ENCODE assay signal across 1 cellular context in the genomic region with DNA sequence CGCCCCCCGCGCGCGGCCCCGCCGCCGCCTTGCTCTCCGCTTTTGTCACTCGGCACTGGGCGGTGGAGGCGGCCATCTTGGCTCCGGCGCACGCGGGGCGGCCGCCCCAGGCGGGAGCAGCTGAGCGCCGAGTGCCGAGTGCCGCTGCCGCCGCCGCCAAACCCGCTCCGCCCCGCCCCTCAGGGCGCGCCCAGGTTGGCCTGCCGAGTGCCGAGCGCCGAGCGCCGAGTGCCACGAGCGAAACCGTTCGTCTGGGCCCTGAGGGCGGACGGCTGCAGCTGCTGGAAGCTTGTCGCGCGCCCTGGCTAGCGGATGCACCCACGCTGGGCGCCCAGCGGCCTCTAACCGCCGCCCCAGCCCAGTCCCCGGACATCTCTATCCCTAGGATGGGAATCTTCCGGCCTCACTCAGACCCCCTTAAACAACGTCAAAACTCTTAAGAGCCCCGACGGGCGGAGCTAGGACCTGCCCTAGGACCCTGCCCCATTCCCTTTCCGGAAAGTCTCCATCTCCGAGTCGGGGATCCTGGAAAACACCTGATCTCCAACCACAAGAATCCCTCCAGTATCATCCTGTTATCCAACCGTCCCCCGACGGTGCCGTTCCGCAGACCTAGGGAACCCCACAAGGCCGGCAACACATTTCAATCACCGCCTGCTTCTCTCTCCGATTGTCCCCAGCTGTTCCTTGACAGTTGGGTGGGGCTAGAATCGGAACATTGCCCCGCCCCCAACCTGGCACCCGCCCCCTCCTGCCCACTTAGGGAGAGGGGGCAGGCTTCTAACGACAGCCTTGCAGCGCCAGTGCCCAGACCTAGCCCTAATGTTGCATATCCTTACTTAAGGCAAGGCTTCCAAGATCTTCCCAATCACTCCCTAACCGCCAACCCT.
TF ChIP-seq lines count a peak whose summit lies in the region.

No MANE protein-coding gene starts in this region.

TF ChIP-seq in HepG2, 621 proteins besides CTCF, POLR2A, EP300 and RAD21 (continued from another document and continues in another):
- TF ChIP-seq, protein P1, sequence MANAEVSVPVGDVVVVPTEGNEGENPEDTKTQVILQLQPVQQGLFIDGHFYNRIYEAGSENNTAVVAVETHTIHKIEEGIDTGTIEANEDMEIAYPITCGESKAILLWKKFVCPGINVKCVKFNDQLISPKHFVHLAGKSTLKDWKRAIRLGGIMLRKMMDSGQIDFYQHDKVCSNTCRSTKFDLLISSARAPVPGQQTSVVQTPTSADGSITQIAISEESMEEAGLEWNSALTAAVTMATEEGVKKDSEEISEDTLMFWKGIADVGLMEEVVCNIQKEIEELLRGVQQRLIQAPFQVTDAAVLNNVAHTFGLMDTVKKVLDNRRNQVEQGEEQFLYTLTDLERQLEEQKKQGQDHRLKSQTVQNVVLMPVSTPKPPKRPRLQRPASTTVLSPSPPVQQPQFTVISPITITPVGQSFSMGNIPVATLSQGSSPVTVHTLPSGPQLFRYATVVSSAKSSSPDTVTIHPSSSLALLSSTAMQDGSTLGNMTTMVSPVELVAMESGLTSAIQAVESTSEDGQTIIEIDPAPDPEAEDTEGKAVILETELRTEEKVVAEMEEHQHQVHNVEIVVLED (CRISPR knock-in tag; IDR thresholded peaks at IDR 0.05; ENCODE audit: borderline replicate concordance), result peak; percentile 64; the same call in 1 of the 2 replicates
- TF ChIP-seq SRY (CRISPR knock-in tag; IDR thresholded peaks at IDR 0.05) (0 out of 2 replicates have a peak, but pooled peaks have one; percentile 66), CBFB (CRISPR knock-in tag; IDR thresholded peaks at IDR 0.05) (peak; percentile 33; the same call in 1 of the 2 replicates), ZNF772 (CRISPR knock-in tag; IDR thresholded peaks at IDR 0.05) (peak; percentile 17; the same call in 1 of the 2 replicates), ATAD3A (CRISPR knock-in tag; IDR thresholded peaks at IDR 0.05) (0 out of 2 replicates have a peak, but pooled peaks have one; percentile 41), SAFB2 (CRISPR knock-in tag; IDR thresholded peaks at IDR 0.05; ENCODE audit: borderline replicate concordance, low read depth) (peak; percentile 30; the same call in 1 of the 2 replicates), RBFOX2 (IDR thresholded peaks at IDR 0.05; ENCODE audit: low read depth, low read length) (peak; percentile 79), YEATS4 (CRISPR knock-in tag; IDR thresholded peaks at IDR 0.05; ENCODE audit: borderline replicate concordance) (peak; percentile 87), NFKB2 (CRISPR knock-in tag; IDR thresholded peaks at IDR 0.05; ENCODE audit: borderline replicate concordance) (peak; percentile 54; the same call in 1 of the 2 replicates), ASH2L (IDR thresholded peaks at IDR 0.05; ENCODE audit: insufficient read length, low read depth, low read length) (peak; percentile 60), ESRRA (CRISPR knock-in tag; IDR thresholded peaks at IDR 0.05; ENCODE audit: low read depth) (0 out of 2 replicates have a peak, but pooled peaks have one; percentile 43), SOX5 (CRISPR knock-in tag; IDR thresholded peaks at IDR 0.05; ENCODE audit: borderline replicate concordance) (0 out of 2 replicates have a peak, but pooled peaks have one; percentile 20), SMARCC2 (IDR thresholded peaks at IDR 0.05) (no peak), HOXD1 (CRISPR knock-in tag; IDR thresholded peaks at IDR 0.05) (0 out of 2 replicates have a peak, but pooled peaks have one; percentile 5), CBX5 (CRISPR knock-in tag; IDR thresholded peaks at IDR 0.05; ENCODE audit: borderline replicate concordance) (0 out of 2 replicates have a peak, but pooled peaks have one; percentile 52), TARDBP (CRISPR knock-in tag; IDR thresholded peaks at IDR 0.05) (peak; percentile 50; the same call in 1 of the 2 replicates), MXD4 (CRISPR knock-in tag; IDR thresholded peaks at IDR 0.05) (peak; percentile 69; the same call in 1 of the 2 replicates), CHCHD3 (CRISPR knock-in tag; IDR thresholded peaks at IDR 0.05) (no peak), ZIK1 (CRISPR knock-in tag; IDR thresholded peaks at IDR 0.05; ENCODE audit: borderline replicate concordance, low read depth) (peak; percentile 75; the same call in 1 of the 2 replicates), PHF20 (CRISPR knock-in tag; IDR thresholded peaks at IDR 0.05) (peak; percentile 62; the same call in 1 of the 2 replicates), SP1 (IDR thresholded peaks at IDR 0.05) (no peak), SP1 (CRISPR knock-in tag; IDR thresholded peaks at IDR 0.05) (peak; percentile 90), ARNTL (CRISPR knock-in tag; IDR thresholded peaks at IDR 0.05) (no peak), HOXA3 (CRISPR knock-in tag; IDR thresholded peaks at IDR 0.05) (peak; percentile 93), SP2 (CRISPR knock-in tag; IDR thresholded peaks at IDR 0.05) (peak; percentile 52), KLF6 (CRISPR knock-in tag; IDR thresholded peaks at IDR 0.05) (0 out of 2 replicates have a peak, but pooled peaks have one; percentile 27), ZNF619 (CRISPR knock-in tag; IDR thresholded peaks at IDR 0.05) (0 out of 2 replicates have a peak, but pooled peaks have one; percentile 25), THYN1 (CRISPR knock-in tag; IDR thresholded peaks at IDR 0.05; ENCODE audit: borderline replicate concordance, low read depth) (no peak), ZNF556 (CRISPR knock-in tag; IDR thresholded peaks at IDR 0.05; ENCODE audit: borderline replicate concordance) (peak; percentile 84; the same call in 1 of the 2 replicates)
- TF ChIP-seq, protein P2, sequence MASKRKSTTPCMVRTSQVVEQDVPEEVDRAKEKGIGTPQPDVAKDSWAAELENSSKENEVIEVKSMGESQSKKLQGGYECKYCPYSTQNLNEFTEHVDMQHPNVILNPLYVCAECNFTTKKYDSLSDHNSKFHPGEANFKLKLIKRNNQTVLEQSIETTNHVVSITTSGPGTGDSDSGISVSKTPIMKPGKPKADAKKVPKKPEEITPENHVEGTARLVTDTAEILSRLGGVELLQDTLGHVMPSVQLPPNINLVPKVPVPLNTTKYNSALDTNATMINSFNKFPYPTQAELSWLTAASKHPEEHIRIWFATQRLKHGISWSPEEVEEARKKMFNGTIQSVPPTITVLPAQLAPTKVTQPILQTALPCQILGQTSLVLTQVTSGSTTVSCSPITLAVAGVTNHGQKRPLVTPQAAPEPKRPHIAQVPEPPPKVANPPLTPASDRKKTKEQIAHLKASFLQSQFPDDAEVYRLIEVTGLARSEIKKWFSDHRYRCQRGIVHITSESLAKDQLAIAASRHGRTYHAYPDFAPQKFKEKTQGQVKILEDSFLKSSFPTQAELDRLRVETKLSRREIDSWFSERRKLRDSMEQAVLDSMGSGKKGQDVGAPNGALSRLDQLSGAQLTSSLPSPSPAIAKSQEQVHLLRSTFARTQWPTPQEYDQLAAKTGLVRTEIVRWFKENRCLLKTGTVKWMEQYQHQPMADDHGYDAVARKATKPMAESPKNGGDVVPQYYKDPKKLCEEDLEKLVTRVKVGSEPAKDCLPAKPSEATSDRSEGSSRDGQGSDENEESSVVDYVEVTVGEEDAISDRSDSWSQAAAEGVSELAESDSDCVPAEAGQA (IDR thresholded peaks at IDR 0.05; ENCODE audit: low read depth), result peak; percentile 78
- TF ChIP-seq, protein P2 (CRISPR knock-in tag; IDR thresholded peaks at IDR 0.05; ENCODE audit: borderline replicate concordance), result no peak
- TF ChIP-seq, protein P3, sequence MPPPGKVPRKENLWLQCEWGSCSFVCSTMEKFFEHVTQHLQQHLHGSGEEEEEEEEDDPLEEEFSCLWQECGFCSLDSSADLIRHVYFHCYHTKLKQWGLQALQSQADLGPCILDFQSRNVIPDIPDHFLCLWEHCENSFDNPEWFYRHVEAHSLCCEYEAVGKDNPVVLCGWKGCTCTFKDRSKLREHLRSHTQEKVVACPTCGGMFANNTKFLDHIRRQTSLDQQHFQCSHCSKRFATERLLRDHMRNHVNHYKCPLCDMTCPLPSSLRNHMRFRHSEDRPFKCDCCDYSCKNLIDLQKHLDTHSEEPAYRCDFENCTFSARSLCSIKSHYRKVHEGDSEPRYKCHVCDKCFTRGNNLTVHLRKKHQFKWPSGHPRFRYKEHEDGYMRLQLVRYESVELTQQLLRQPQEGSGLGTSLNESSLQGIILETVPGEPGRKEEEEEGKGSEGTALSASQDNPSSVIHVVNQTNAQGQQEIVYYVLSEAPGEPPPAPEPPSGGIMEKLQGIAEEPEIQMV (CRISPR knock-in tag; IDR thresholded peaks at IDR 0.05; ENCODE audit: low read depth), result peak; percentile 72; the same call in 1 of the 2 replicates
- TF ChIP-seq, protein P4, sequence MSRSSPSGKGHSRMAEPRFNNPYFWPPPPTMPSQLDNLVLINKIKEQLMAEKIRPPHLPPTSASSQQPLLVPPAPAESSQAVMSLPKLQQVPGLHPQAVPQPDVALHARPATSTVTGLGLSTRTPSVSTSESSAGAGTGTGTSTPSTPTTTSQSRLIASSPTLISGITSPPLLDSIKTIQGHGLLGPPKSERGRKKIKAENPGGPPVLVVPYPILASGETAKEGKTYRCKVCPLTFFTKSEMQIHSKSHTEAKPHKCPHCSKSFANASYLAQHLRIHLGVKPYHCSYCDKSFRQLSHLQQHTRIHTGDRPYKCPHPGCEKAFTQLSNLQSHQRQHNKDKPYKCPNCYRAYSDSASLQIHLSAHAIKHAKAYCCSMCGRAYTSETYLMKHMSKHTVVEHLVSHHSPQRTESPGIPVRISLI (CRISPR knock-in tag; IDR thresholded peaks at IDR 0.05; ENCODE audit: borderline replicate concordance), result no peak; the same call in 1 of the 2 replicates
- TF ChIP-seq, protein P5, sequence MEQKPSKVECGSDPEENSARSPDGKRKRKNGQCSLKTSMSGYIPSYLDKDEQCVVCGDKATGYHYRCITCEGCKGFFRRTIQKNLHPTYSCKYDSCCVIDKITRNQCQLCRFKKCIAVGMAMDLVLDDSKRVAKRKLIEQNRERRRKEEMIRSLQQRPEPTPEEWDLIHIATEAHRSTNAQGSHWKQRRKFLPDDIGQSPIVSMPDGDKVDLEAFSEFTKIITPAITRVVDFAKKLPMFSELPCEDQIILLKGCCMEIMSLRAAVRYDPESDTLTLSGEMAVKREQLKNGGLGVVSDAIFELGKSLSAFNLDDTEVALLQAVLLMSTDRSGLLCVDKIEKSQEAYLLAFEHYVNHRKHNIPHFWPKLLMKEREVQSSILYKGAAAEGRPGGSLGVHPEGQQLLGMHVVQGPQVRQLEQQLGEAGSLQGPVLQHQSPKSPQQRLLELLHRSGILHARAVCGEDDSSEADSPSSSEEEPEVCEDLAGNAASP (CRISPR knock-in tag; IDR thresholded peaks at IDR 0.05; ENCODE audit: borderline replicate concordance), result 0 out of 2 replicates have a peak, but pooled peaks have one; percentile 28
- TF ChIP-seq, protein P6, sequence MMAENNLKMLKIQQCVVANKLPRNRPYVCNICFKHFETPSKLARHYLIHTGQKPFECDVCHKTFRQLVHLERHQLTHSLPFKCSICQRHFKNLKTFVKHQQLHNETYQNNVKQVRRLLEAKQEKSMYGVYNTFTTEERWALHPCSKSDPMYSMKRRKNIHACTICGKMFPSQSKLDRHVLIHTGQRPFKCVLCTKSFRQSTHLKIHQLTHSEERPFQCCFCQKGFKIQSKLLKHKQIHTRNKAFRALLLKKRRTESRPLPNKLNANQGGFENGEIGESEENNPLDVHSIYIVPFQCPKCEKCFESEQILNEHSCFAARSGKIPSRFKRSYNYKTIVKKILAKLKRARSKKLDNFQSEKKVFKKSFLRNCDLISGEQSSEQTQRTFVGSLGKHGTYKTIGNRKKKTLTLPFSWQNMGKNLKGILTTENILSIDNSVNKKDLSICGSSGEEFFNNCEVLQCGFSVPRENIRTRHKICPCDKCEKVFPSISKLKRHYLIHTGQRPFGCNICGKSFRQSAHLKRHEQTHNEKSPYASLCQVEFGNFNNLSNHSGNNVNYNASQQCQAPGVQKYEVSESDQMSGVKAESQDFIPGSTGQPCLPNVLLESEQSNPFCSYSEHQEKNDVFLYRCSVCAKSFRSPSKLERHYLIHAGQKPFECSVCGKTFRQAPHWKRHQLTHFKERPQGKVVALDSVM (CRISPR knock-in tag; IDR thresholded peaks at IDR 0.05), result peak; percentile 50; the same call in 1 of the 2 replicates
- TF ChIP-seq, protein P7, sequence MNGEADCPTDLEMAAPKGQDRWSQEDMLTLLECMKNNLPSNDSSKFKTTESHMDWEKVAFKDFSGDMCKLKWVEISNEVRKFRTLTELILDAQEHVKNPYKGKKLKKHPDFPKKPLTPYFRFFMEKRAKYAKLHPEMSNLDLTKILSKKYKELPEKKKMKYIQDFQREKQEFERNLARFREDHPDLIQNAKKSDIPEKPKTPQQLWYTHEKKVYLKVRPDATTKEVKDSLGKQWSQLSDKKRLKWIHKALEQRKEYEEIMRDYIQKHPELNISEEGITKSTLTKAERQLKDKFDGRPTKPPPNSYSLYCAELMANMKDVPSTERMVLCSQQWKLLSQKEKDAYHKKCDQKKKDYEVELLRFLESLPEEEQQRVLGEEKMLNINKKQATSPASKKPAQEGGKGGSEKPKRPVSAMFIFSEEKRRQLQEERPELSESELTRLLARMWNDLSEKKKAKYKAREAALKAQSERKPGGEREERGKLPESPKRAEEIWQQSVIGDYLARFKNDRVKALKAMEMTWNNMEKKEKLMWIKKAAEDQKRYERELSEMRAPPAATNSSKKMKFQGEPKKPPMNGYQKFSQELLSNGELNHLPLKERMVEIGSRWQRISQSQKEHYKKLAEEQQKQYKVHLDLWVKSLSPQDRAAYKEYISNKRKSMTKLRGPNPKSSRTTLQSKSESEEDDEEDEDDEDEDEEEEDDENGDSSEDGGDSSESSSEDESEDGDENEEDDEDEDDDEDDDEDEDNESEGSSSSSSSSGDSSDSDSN (CRISPR knock-in tag; IDR thresholded peaks at IDR 0.05), result 0 out of 2 replicates have a peak, but pooled peaks have one; percentile 36
- TF ChIP-seq, protein P8, sequence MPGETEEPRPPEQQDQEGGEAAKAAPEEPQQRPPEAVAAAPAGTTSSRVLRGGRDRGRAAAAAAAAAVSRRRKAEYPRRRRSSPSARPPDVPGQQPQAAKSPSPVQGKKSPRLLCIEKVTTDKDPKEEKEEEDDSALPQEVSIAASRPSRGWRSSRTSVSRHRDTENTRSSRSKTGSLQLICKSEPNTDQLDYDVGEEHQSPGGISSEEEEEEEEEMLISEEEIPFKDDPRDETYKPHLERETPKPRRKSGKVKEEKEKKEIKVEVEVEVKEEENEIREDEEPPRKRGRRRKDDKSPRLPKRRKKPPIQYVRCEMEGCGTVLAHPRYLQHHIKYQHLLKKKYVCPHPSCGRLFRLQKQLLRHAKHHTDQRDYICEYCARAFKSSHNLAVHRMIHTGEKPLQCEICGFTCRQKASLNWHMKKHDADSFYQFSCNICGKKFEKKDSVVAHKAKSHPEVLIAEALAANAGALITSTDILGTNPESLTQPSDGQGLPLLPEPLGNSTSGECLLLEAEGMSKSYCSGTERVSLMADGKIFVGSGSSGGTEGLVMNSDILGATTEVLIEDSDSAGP (CRISPR knock-in tag; IDR thresholded peaks at IDR 0.05; ENCODE audit: borderline replicate concordance), result peak; percentile 94
